ENCODE assay signal across 30 cellular contexts in genomic region chr1:99529002-99529401, GRCh38.
"Had no signal": no experiment of that assay in that cellular context is flagged by ENCODE, and none has a peak within 500 bp of the region (broad histone marks: within the 10 kb centered on the region; RNA-seq: fewer than 3 reads in every experiment).

No MANE protein-coding gene starts in this region.

- H3K4me3 ChIP-seq: cardiac muscle cell, SJSA1 had no signal

- H3K27ac Mint-ChIP-seq: activated CD4-positive, alpha-beta memory T cell treated with anti-CD3 and anti-CD28 coated beads for 36 hours; activated CD4-positive, alpha-beta T cell treated with anti-CD3 and anti-CD28 coated beads, Interleukin-2, amount 10 ng/mL, durations not matched to agents 7 days and 5 days; activated naive CD4-positive, alpha-beta T cell treated with anti-CD3 and anti-CD28 coated beads for 36 hours; activated naive CD8-positive, alpha-beta T cell; activated T-helper 17 cell treated with anti-CD3 and anti-CD28 coated beads, Interleukin-2, amount 50 U/mL, for 72 hours; T-helper 17 cell had no signal

- H3K36me3 ChIP-seq: brain microvascular endothelial cell, cardiac muscle cell, SJSA1 had no signal

- H3K4me3 Mint-ChIP-seq: activated CD4-positive, alpha-beta memory T cell treated with anti-CD3 and anti-CD28 coated beads for 36 hours; activated CD4-positive, alpha-beta T cell treated with anti-CD3 and anti-CD28 coated beads, Interleukin-2, amount 10 ng/mL, durations not matched to agents 7 days and 5 days; activated naive CD4-positive, alpha-beta T cell treated with anti-CD3 and anti-CD28 coated beads for 36 hours; activated naive CD8-positive, alpha-beta T cell; activated T-helper 17 cell treated with anti-CD3 and anti-CD28 coated beads, Interleukin-2, amount 50 U/mL, for 72 hours; T-helper 17 cell had no signal

- ATAC-seq: activated T-helper 17 cell treated with anti-CD3 and anti-CD28 coated beads, Interleukin-2, amount 50 U/mL, for 72 hours; Panc1; T-helper 17 cell had no signal

- H3K4me1 Mint-ChIP-seq: activated CD4-positive, alpha-beta T cell treated with anti-CD3 and anti-CD28 coated beads, Interleukin-2, amount 10 ng/mL, durations not matched to agents 7 days and 5 days; activated T-helper 17 cell treated with anti-CD3 and anti-CD28 coated beads, Interleukin-2, amount 50 U/mL, for 72 hours; T-helper 17 cell had no signal

- H3K27me3 Mint-ChIP-seq: activated CD4-positive, alpha-beta memory T cell treated with anti-CD3 and anti-CD28 coated beads for 36 hours had no signal

- H3K9me3 ChIP-seq: SJSA1 had no signal

- H3K4me1 ChIP-seq: SJSA1 had no signal

- H3K36me3 Mint-ChIP-seq: activated CD4-positive, alpha-beta memory T cell treated with anti-CD3 and anti-CD28 coated beads for 36 hours; activated naive CD8-positive, alpha-beta T cell had no signal

- DNase-seq: activated CD4-positive, alpha-beta memory T cell treated with anti-CD3 and anti-CD28 coated beads for 36 hours; activated CD4-positive, alpha-beta T cell treated with anti-CD3 and anti-CD28 coated beads, Interleukin-2, amount 10 ng/mL, durations not matched to agents 7 days and 5 days; activated CD4-positive, CD25-positive, alpha-beta regulatory T cell; activated CD8-positive, alpha-beta memory T cell treated with anti-CD3 and anti-CD28 coated beads for 24 hours; activated gamma-delta T cell; activated naive CD4-positive, alpha-beta T cell treated with anti-CD3 and anti-CD28 coated beads for 36 hours; activated T-cell treated with anti-CD3 and anti-CD28 coated beads for 4 hours; activated T-cell treated with anti-CD3 and anti-CD28 coated beads, Interleukin-2, amount 50 U/mL, for 48 hours; brain microvascular endothelial cell; cerebellar nuclear complex; KG1; NCI-H1092; NCI-H1417; NCI-H1930; NCI-H2171; NCI-H2227 treated with DMSO at 0.1 percent for 48 hours; NCI-H446 treated with DMSO at 0.1 percent for 48 hours; NCI-H526; NCI-H774; NK-92 treated with Interleukin-12 subunit alpha and Interleukin-12 subunit beta, amount 100 ng/mL, for 24 hours; OCI-M1; RPMI8226; SHP77; T-helper 17 cell; T-helper 9 cell had no signal

- H3K27me3 ChIP-seq: brain microvascular endothelial cell, cardiac muscle cell, SJSA1 had no signal

- H3K27ac ChIP-seq: brain microvascular endothelial cell, cardiac muscle cell, SJSA1 had no signal

- H3K9me3 Mint-ChIP-seq: activated CD4-positive, alpha-beta memory T cell treated with anti-CD3 and anti-CD28 coated beads for 36 hours; activated CD4-positive, alpha-beta T cell treated with anti-CD3 and anti-CD28 coated beads, Interleukin-2, amount 10 ng/mL, durations not matched to agents 7 days and 5 days; activated naive CD4-positive, alpha-beta T cell treated with anti-CD3 and anti-CD28 coated beads for 36 hours; activated T-helper 17 cell treated with anti-CD3 and anti-CD28 coated beads, Interleukin-2, amount 50 U/mL, for 72 hours had no signal
